8 cellular contexts compared by ENCODE assay signal in genomic region chr12:109804820-109805761, GRCh38. TPM values are rescaled to one million over a fixed set of nuclear protein-coding genes. Genes with fewer than 3 reads are reported as not detected.
DNase-seq lines count a peak whose midpoint lies in the region; ATAC-seq and TF ChIP-seq lines count a peak whose summit lies in the region.

No MANE protein-coding gene starts in this region.

- peaks cover 0 to 6% (median 2%) of the 10 kb centered on the region in 4 donors for H3K4me1 ChIP-seq in liver (ENCODE audit: control insufficient read depth in 4 of 4, insufficient read depth in 4 of 4, low read length in 3 of 4)

- 29% methylated on average over 12 of the region's 12 CpGs for WGBS in liver

- H3K36me3 ChIP-seq in liver (ENCODE audit: control insufficient read depth in 4 of 4, insufficient read depth in 3 of 4, low read depth in 1 of 4, low read length in 3 of 4), result peaks cover 0 to 24% (median 5%) of the 10 kb centered on the region in 4 donors

- H3K4me3 ChIP-seq in coronary artery (no peak overlapping the region), liver (ENCODE audit: low read depth in 1 of 3, low read length in 3 of 3) (no peak overlapping the region)

- H3K27me3 ChIP-seq in liver (ENCODE audit: control insufficient read depth in 4 of 4, insufficient read depth in 4 of 4, low read length in 3 of 4), result no peaks in the 10 kb centered on the region

- H3K27ac ChIP-seq in coronary artery (no peak overlapping the region), liver (ENCODE audit: low read depth in 1 of 2, low read length in 2 of 2) (no peak overlapping the region)

- ATAC-seq in HG02938 (IDR thresholded peaks at IDR 0.05; ENCODE audit: unreplicated experiment), result no peak

- no peak overlapping the region for H3K9ac ChIP-seq in liver (ENCODE audit: low read depth in 1 of 2, low read length in 2 of 2)

- peak; percentile 95 to 96 for TF ChIP-seq RAD21 in liver (IDR thresholded peaks at IDR 0.05)

- peak; percentile 96 for TF ChIP-seq CTCF in coronary artery (IDR thresholded peaks at IDR 0.05)
- peak; percentile 94 for TF ChIP-seq CTCF in liver (IDR thresholded peaks at IDR 0.05; ENCODE audit: low read depth, low read length, missing input control)

- DNase-seq in NCI-H146 (lab: John Stamatoyannopoulos, UW) (peak; percentile 60), NCI-H146 treated with DMSO at 0.1 percent for 48 hours (lab: John Stamatoyannopoulos, UW; ENCODE audit: unreplicated experiment) (no peak), NCI-H1694 treated with DMSO at 0.1 percent for 48 hours (lab: John Stamatoyannopoulos, UW) (peak; percentile 12), coronary artery (ENCODE audit: low spot score) (no peak)
- DNase-seq in activated CD4-positive, alpha-beta T cell treated with anti-CD3 and anti-CD28 coated beads for 48 hours, result peak; percentile 71
- peak; percentile 36 to 66 (median 40) for DNase-seq in stimulated activated CD4-positive, alpha-beta T cell treated with anti-CD3 and anti-CD28 coated beads, TNF-alpha, amount 100 ng/mL, for 24 hours (ENCODE audit: low read depth in 3 of 3)

- H3K9me3 ChIP-seq in liver (ENCODE audit: control insufficient read depth in 4 of 4, low read length in 3 of 4), result no peaks in the 10 kb centered on the region

TF ChIP-seq in liver, 16 proteins besides CTCF, POLR2A, EP300 and RAD21:
- TF ChIP-seq RXRA (IDR thresholded peaks at IDR 0.05), result peak in 1 of 2 donors; percentile 37
- TF ChIP-seq GABPA (IDR thresholded peaks at IDR 0.05 in 1 of 2, conservative IDR thresholded peaks at IDR 0.05 in 1 of 2), result no peak
- no peak for TF ChIP-seq REST (IDR thresholded peaks at IDR 0.05)
- no peak for TF ChIP-seq EGR1 (IDR thresholded peaks at IDR 0.05; ENCODE audit: low read depth in 2 of 2)
- TF ChIP-seq NR2F2 (IDR thresholded peaks at IDR 0.05), result no peak
- TF ChIP-seq HNF4A (conservative IDR thresholded peaks at IDR 0.05), result no peak
TF ChIP-seq in liver: peak in this region for 1.

RNA-seq across cellular contexts. Expression of gene TRPV4, which starts 28.1 kb away (rescaled TPM):
- 1 to 10 TPM; 1.3 to 9.6 TPM for total RNA-seq in liver
- 1 to 10 TPM; 2.9 to 4.9 TPM for polyA plus RNA-seq in liver

Comparison
In these comparisons a context has a peak if more than half of its experiments do, and no peak if none do; other contexts are left out.
1. DNase-seq: peak in NCI-H146 (single experiment), NCI-H1694 treated with DMSO at 0.1 percent for 48 hours (single experiment), activated CD4-positive, alpha-beta T cell treated with anti-CD3 and anti-CD28 coated beads for 48 hours (single experiment) and stimulated activated CD4-positive, alpha-beta T cell treated with anti-CD3 and anti-CD28 coated beads, TNF-alpha, amount 100 ng/mL, for 24 hours (3 of 3); none in NCI-H146 treated with DMSO at 0.1 percent for 48 hours (single experiment) and coronary artery (single experiment).